ENCODE assay signal across 8 cellular contexts in the genomic region with DNA sequence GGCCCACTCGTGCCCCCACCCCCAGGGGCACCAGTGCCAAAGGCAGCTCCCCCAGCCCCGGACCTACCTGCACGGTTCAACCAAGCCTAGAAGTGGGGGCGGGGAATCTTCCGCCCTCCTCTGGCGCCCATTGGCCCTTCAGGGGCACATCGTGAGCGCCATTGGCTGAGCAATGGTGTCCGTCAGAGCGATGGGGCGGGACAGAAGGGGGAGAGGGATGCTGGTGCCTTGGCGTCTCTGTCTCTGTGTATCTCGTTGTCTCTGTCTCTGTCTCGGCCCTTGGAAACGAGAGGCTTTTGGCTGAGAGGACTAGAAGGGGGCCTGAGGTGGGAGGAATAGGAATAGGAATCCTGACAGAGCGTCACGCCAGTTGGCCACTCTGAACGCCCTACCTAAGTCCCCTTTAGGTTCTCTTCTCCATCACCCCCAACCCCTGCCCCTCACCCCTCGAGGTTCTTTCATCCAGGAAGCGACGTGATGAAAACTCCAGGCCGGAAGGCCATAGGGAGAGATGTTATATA. TPM values are rescaled to one million over a fixed set of nuclear protein-coding genes. Genes with fewer than 3 reads are reported as not detected.
DNase-seq lines count a peak whose midpoint lies in the region; ATAC-seq and TF ChIP-seq lines count a peak whose summit lies in the region.
"Not testable (repeated sequence)": the region's sequence is repeated elsewhere in the genome, so short reads cannot be mapped to it uniquely, and the experiment has no call there.

No MANE protein-coding gene starts in this region.

- not testable (repeated sequence) for H3K27me3 ChIP-seq in liver (ENCODE audit: control insufficient read depth in 4 of 4, insufficient read depth in 4 of 4, low read length in 3 of 4)

- peak; percentile 98 for ATAC-seq in GM19372 (IDR thresholded peaks at IDR 0.05; ENCODE audit: low read depth, unreplicated experiment)
- ATAC-seq in HG03520 (IDR thresholded peaks at IDR 0.05; ENCODE audit: unreplicated experiment): peak; percentile 95

- DNase-seq in NCI-H69 (lab: John Stamatoyannopoulos, UW) (peak; percentile 99), dermis microvascular lymphatic vessel endothelial cell (ENCODE audit: low read depth in 2 of 2) (peak; percentile 56 to 74)
- DNase-seq in activated CD4-positive, alpha-beta T cell treated with anti-CD3 and anti-CD28 coated beads, Interleukin-2, amount 50 U/mL, for 24 hours (ENCODE audit: low read depth in 1 of 2, low spot score in 1 of 2): peak; percentile 92 to 94
- DNase-seq in stimulated activated CD4-positive, alpha-beta T cell treated with anti-CD3 and anti-CD28 coated beads, Interleukin-2, amount 100 ng/mL, for 48 hours: peak; percentile 84 to 95

- not testable (repeated sequence) for TF ChIP-seq RAD21 in liver (IDR thresholded peaks at IDR 0.05)

- not testable (repeated sequence) for TF ChIP-seq CTCF in C4-2B (conservative IDR thresholded peaks at IDR 0.05); liver (IDR thresholded peaks at IDR 0.05; ENCODE audit: low read depth, low read length, missing input control)

- not testable (repeated sequence) for H3K4me1 ChIP-seq in liver (ENCODE audit: control insufficient read depth in 4 of 4, insufficient read depth in 4 of 4, low read length in 3 of 4)

- H3K9me3 ChIP-seq in liver (ENCODE audit: control insufficient read depth in 4 of 4, low read length in 3 of 4): not testable (repeated sequence)

- peak overlapping the region; percentile 56 for H3K27ac ChIP-seq in C4-2B
- not testable (repeated sequence) for H3K27ac ChIP-seq in liver (ENCODE audit: low read depth in 1 of 2, low read length in 2 of 2)

- WGBS in liver: 2% methylated on average over 22 of the region's 22 CpGs

- not testable (repeated sequence) for H3K36me3 ChIP-seq in liver (ENCODE audit: control insufficient read depth in 4 of 4, insufficient read depth in 3 of 4, low read depth in 1 of 4, low read length in 3 of 4)

- not testable (repeated sequence) for H3K9ac ChIP-seq in liver (ENCODE audit: low read depth in 1 of 2, low read length in 2 of 2)

- peak overlapping the region in 2 of 3 donors; percentile 70 for H3K4me3 ChIP-seq in liver (ENCODE audit: low read depth in 1 of 3, low read length in 3 of 3)

TF ChIP-seq in liver, 16 proteins besides CTCF, POLR2A, EP300 and RAD21:
- TF ChIP-seq SP1 (IDR thresholded peaks at IDR 0.05): peak; percentile 62

RNA-seq across cellular contexts. Expression of a gene that starts 32.1 kb away (rescaled TPM):
- total RNA-seq in dermis microvascular lymphatic vessel endothelial cell: 41.0 and 56.0 TPM in 2 replicates
- 10 to 100 TPM; 37.5 to 86.3 TPM for total RNA-seq in liver
- 10 to 100 TPM in 1 of 2 donors, 1 to 10 TPM in 1; 5.5 to 10.5 TPM for polyA plus RNA-seq in liver
